In the genomic region with DNA sequence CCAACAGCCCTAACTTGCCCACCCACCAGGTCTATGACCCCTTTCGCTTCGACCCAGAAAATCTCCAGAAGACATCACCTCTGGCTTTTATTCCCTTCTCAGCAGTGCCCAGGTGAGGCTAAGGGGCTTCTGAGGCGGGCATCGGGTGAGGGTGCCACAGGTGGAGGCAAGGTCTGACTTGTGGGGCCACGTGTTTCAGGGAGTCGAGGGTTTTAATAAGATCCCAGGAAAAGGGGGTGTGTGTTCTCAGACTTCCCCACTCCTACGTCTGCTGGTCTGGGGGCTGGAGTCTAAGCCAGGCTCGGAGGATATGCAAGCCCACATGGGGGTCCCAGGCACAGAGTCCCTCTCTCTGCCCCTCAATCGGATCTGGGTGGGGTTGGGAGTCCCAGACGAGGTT, we compare ENCODE assay signal across 1 cellular context.
TF ChIP-seq lines count a peak whose summit lies in the region.

No MANE protein-coding gene starts in this region.

TF ChIP-seq in GM23338, 12 proteins besides CTCF, POLR2A, EP300 and RAD21 (continued from another document):
- TF ChIP-seq, protein P1, sequence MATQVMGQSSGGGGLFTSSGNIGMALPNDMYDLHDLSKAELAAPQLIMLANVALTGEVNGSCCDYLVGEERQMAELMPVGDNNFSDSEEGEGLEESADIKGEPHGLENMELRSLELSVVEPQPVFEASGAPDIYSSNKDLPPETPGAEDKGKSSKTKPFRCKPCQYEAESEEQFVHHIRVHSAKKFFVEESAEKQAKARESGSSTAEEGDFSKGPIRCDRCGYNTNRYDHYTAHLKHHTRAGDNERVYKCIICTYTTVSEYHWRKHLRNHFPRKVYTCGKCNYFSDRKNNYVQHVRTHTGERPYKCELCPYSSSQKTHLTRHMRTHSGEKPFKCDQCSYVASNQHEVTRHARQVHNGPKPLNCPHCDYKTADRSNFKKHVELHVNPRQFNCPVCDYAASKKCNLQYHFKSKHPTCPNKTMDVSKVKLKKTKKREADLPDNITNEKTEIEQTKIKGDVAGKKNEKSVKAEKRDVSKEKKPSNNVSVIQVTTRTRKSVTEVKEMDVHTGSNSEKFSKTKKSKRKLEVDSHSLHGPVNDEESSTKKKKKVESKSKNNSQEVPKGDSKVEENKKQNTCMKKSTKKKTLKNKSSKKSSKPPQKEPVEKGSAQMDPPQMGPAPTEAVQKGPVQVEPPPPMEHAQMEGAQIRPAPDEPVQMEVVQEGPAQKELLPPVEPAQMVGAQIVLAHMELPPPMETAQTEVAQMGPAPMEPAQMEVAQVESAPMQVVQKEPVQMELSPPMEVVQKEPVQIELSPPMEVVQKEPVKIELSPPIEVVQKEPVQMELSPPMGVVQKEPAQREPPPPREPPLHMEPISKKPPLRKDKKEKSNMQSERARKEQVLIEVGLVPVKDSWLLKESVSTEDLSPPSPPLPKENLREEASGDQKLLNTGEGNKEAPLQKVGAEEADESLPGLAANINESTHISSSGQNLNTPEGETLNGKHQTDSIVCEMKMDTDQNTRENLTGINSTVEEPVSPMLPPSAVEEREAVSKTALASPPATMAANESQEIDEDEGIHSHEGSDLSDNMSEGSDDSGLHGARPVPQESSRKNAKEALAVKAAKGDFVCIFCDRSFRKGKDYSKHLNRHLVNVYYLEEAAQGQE (IDR thresholded peaks at IDR 0.05; ENCODE audit: unreplicated experiment): no peak
- TF ChIP-seq STAT1 (IDR thresholded peaks at IDR 0.05; ENCODE audit: unreplicated experiment) (no peak), ETS1 (IDR thresholded peaks at IDR 0.05) (no peak)
